8 cellular contexts compared by ENCODE assay signal in the genomic region with DNA sequence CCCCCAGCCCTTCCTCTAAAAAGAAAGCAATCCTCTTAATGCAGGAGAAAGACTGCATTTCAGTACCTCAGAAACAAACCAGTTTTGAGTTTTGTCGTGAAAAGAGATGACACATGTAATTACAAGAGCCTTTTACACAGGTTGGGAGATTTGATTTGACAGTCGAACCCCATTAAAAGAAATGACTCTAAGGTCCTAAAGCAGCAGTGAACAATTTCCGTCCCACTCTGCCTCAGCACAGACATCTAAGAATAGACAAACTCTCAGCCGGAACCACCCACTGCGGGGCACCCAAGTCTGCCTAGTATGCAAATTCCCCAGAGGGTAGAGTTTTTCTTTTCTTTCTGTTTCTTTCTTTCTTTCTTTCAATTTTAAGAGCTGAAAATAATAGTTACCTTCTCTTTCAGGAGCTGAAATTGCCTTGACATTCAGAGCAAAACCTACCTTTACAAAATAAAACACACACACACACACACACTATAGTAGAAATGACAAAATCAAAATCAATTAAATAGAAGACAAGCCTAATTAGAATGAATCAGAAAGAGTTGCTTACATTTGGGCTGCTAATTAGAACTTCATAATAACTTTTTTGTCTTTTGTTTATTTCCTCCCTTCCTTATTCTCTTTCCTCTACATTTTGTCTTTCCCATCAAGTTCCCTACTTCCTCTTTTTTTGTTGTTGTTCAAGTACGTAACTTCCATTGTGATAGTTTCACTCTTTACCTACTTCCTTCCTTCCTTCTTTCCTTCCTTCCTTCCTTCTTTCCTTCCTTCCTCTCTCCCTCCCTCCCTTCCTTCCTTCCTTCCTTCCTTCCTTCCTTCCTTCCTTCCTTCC.
DNase-seq lines count a peak whose midpoint lies in the region; ATAC-seq lines count a peak whose summit lies in the region.

No MANE protein-coding gene starts in this region.

- ATAC-seq in HG02970 (IDR thresholded peaks at IDR 0.05; ENCODE audit: low FRiP score, unreplicated experiment): peak; percentile 86

- DNase-seq in NOMO-1 (lab: John Stamatoyannopoulos, UW; ENCODE audit: unreplicated experiment in 2 of 2) (peak; percentile 26 to 79), NOMO-1 treated with dmso at 0.1 percent for 144 hours (lab: John Stamatoyannopoulos, UW; ENCODE audit: unreplicated experiment) (no peak), RPMI8226 (peak; percentile 16), putamen (ENCODE audit: low spot score) (peak; percentile 48), HK-2 (ENCODE audit: unreplicated experiment) (no peak), NCI-H82 treated with DMSO at 0.1 percent for 48 hours (lab: John Stamatoyannopoulos, UW; ENCODE audit: unreplicated experiment) (no peak)
- DNase-seq in activated CD4-positive, alpha-beta T cell treated with anti-CD3 and anti-CD28 coated beads, Interleukin-2, amount 50 U/mL, for 1 hour: no peak

Comparison
In these comparisons a context has a peak if more than half of its experiments do, and no peak if none do; other contexts are left out.
1. DNase-seq: peak in NOMO-1 (2 of 2), RPMI8226 (single experiment) and putamen (single experiment); none in NOMO-1 treated with dmso at 0.1 percent for 144 hours (single experiment), HK-2 (single experiment), activated CD4-positive, alpha-beta T cell treated with anti-CD3 and anti-CD28 coated beads, Interleukin-2, amount 50 U/mL, for 1 hour (single experiment) and NCI-H82 treated with DMSO at 0.1 percent for 48 hours (single experiment).